ENCODE assay signal across 23 cellular contexts in genomic region chr1:246160398-246160797, GRCh38.
"Had no signal": no experiment of that assay in that cellular context is flagged by ENCODE, and none has a peak within 500 bp of the region (broad histone marks: within the 10 kb centered on the region; RNA-seq: fewer than 3 reads in every experiment).

No MANE protein-coding gene starts in this region.

- H2AFZ ChIP-seq: hepatocyte had no signal

- ATAC-seq: gastroesophageal sphincter; heart left ventricle; left cardiac atrium; left lung; naive thymus-derived CD8-positive, alpha-beta T cell; pancreas; right lobe of liver; stimulated activated naive B cell treated with anti-CD40 and anti-IgM and Interleukin-4, amounts not matched to agents 10 μg/mL and 1 μg/mL and 100 μg/mL, for 72 hours; upper lobe of right lung had no signal

- H3K4me2 ChIP-seq: hepatocyte had no signal

- DNase-seq: colonic mucosa; effector CD8-positive, alpha-beta T cell; endodermal cell; heart left ventricle; left cardiac atrium; mesendoderm; naive thymus-derived CD8-positive, alpha-beta T cell; nephron progenitor cell; occipital lobe; pancreas; right lobe of liver; small intestine; stimulated activated CD4-positive, alpha-beta T cell treated with anti-CD3 and anti-CD28 coated beads, Interleukin-15, amount 100 ng/mL, for 24 hours; stimulated activated CD4-positive, alpha-beta T cell treated with anti-CD3 and anti-CD28 coated beads, Interleukin-2, amount 100 ng/mL, for 48 hours; stimulated activated naive B cell treated with anti-CD40 and anti-IgM and Interleukin-4, amounts not matched to agents 10 μg/mL and 1 μg/mL and 100 μg/mL, for 72 hours; upper lobe of right lung; uterus had no signal

- H3K9me3 ChIP-seq: colonic mucosa, gastroesophageal sphincter, heart left ventricle, left lung, pancreas, right lobe of liver, thoracic aorta, tibial nerve, upper lobe of right lung, uterus had no signal

- H3K4me3 ChIP-seq: colonic mucosa, gastroesophageal sphincter, heart left ventricle, hepatocyte, left lung, pancreas, right lobe of liver, thoracic aorta, tibial nerve, upper lobe of right lung, uterus had no signal

- H3K4me1 ChIP-seq: colonic mucosa, pancreas, right lobe of liver, upper lobe of right lung, uterus had no signal

- H3K36me3 ChIP-seq: colonic mucosa, heart left ventricle, left lung, pancreas, right lobe of liver, thoracic aorta, tibial nerve, upper lobe of right lung, uterus had no signal

- H3K27ac ChIP-seq: colonic mucosa, foreskin keratinocyte, gastroesophageal sphincter, heart left ventricle, hepatocyte, left lung, pancreas, right lobe of liver, thoracic aorta, tibial nerve, upper lobe of right lung, uterus had no signal

- H3K27me3 ChIP-seq: colonic mucosa, foreskin keratinocyte, gastroesophageal sphincter, heart left ventricle, hepatocyte, left lung, pancreas, right lobe of liver, tibial nerve, upper lobe of right lung, uterus had no signal

- H3K79me2 ChIP-seq: hepatocyte had no signal
